In the genomic region with DNA sequence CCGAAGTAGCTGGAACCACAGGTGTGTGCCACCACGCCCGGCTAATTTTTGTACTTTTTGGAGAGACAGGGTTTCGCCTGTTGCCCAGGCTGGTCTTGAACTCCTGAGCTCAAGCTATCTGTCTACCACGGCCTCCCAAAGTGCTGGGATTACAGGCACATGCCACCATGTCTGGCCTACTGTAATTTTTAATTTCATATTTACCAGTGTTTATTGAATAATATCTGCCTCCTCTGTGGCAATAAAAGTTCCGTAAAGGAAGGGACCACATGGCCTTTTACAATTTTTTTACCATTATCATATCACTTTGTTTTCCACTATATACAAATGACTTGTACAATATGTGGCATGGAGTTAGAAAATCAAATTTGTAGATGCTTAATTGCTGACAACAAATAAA, we compare ENCODE assay signal across 19 cellular contexts. TPM values are rescaled to one million over a fixed set of nuclear protein-coding genes. Genes with fewer than 3 reads are reported as not detected.
"Had no signal": no experiment of that assay in that cellular context is flagged by ENCODE, and none has a peak within 500 bp of the region (broad histone marks: within the 10 kb centered on the region; RNA-seq: fewer than 3 reads in every experiment).

No MANE protein-coding gene starts in this region.

- H3K9me3 ChIP-seq: colonic mucosa had no signal

- H3K36me3 ChIP-seq: ascending aorta, colonic mucosa, upper lobe of left lung had no signal

- DNase-seq: activated CD4-positive, alpha-beta T cell treated with anti-CD3 and anti-CD28 coated beads, Interleukin-2, amount 10 ng/mL, durations not matched to agents 7 days and 5 days; activated CD4-positive, CD25-positive, alpha-beta regulatory T cell; activated naive CD4-positive, alpha-beta T cell treated with anti-CD3 and anti-CD28 coated beads for 36 hours; activated naive CD8-positive, alpha-beta T cell treated with anti-CD3 and anti-CD28 coated beads, Interleukin-2, amount 50 U/mL, for 24 hours; activated T-cell treated with anti-CD3 and anti-CD28 coated beads for 4 hours; colonic mucosa; foreskin melanocyte; head of caudate nucleus; mucosa of descending colon; naive thymus-derived CD8-positive, alpha-beta T cell; stimulated activated CD4-positive, alpha-beta T cell treated with anti-CD3 and anti-CD28 coated beads, Interleukin-4, amount 100 ng/mL, for 24 hours; stimulated activated naive CD4-positive, alpha-beta T cell treated with Interleukin-2 at 50 U/mL for 16 hours; upper lobe of left lung had no signal

- H3K27ac ChIP-seq: colonic mucosa, parathyroid adenoma, SK-N-MC, upper lobe of left lung had no signal

- H3K4me3 ChIP-seq: ascending aorta, colonic mucosa, mucosa of descending colon, SK-N-MC, upper lobe of left lung had no signal

- ATAC-seq: activated naive CD8-positive, alpha-beta T cell treated with anti-CD3 and anti-CD28 coated beads, Interleukin-2, amount 50 U/mL, for 24 hours; activated T-helper 17 cell treated with anti-CD3 and anti-CD28 coated beads, Interleukin-2, amount 50 U/mL, for 72 hours; naive thymus-derived CD8-positive, alpha-beta T cell had no signal

- H3K27me3 ChIP-seq: ascending aorta, colonic mucosa, upper lobe of left lung had no signal

RNA-seq across cellular contexts. Expression of a gene that starts 41.0 kb away (rescaled TPM):
- total RNA-seq: activated CD4-positive, alpha-beta T cell treated with anti-CD3 and anti-CD28 coated beads, Interleukin-2, amount 10 ng/mL, durations not matched to agents 7 days and 5 days; activated naive CD4-positive, alpha-beta T cell treated with anti-CD3 and anti-CD28 coated beads for 36 hours; activated T-helper 17 cell treated with anti-CD3 and anti-CD28 coated beads, Interleukin-2, amount 50 U/mL, for 72 hours; ascending aorta; left lobe of liver; naive thymus-derived CD8-positive, alpha-beta T cell; renal cortical epithelial cell had no signal
- polyA plus RNA-seq: naive thymus-derived CD8-positive, alpha-beta T cell had no signal
